8 cellular contexts compared by ENCODE assay signal in the genomic region with DNA sequence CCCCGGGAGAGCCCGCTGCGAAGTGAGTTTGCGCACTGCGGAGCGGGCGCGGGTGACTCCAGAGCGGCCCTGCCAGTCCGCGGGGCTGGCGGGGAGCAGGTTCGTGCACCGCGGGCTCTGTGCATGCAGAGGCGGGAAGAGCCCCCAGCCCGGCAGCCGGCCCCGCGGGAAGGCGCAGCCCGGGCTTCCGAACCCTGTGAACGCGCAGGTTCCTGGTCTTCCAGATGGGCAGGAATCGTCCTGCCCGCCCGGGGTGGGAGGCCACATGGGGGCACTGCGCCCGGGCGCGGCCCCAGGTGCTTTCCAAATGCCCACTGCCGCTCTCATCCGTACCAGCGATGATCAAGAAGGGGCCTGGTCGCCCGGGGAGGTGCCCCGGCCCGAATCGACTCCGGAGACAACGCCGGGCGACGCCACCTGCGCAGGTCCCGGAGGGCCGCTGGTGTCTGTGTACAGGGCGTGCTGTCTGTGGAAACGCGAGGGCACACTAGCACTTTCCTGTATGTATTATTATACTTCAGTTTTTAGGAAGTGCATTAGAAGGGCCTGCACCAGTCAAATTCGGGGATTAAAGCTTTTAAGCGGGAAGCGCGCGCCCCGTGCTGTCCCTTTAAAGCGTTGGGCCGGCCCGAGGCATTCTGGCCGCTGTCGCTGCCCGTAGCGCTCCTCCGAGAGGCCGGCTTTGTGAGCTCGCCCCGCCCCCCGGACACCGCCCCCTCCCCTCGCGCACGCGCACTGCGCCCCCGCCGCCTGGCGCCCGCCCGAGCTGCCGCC.
DNase-seq lines count a peak whose midpoint lies in the region; ATAC-seq and TF ChIP-seq lines count a peak whose summit lies in the region.

A gene (plus strand): TSS at position 740 of the 774 bp plus-strand sequence. CDS start 3,796 bp downstream, outside the sequence.

- H3K4me1 ChIP-seq in effector memory CD4-positive, alpha-beta T cell (ENCODE audit: control insufficient read depth, insufficient read depth, low read length, poor library complexity, severe bottlenecking) = peaks cover 17% of the 10 kb centered on the region

- no peaks in the 10 kb centered on the region for H3K27me3 ChIP-seq in HL-60 (ENCODE audit: insufficient read depth, poor library complexity, severe bottlenecking)
- H3K27me3 ChIP-seq in effector memory CD4-positive, alpha-beta T cell (replicated peaks; ENCODE audit: control insufficient read depth, insufficient read depth, low read length, poor library complexity, severe bottlenecking) = no peaks in the 10 kb centered on the region

- H3K9me3 ChIP-seq in effector memory CD4-positive, alpha-beta T cell (ENCODE audit: control insufficient read depth, low read length) = no peaks in the 10 kb centered on the region

- peak; percentile 47 for ATAC-seq in GM19328 (IDR thresholded peaks at IDR 0.05; ENCODE audit: unreplicated experiment)

- peaks cover 8% of the 10 kb centered on the region for H3K36me3 ChIP-seq in effector memory CD4-positive, alpha-beta T cell (ENCODE audit: control insufficient read depth, insufficient read depth, low read length)

- peak within 1 kb of the TSS; percentile 94 for H3K4me3 ChIP-seq in HL-60 (replicated peaks; ENCODE audit: insufficient read depth, low read length)
- peak within 1 kb of the TSS; percentile 77 for H3K4me3 ChIP-seq in effector memory CD4-positive, alpha-beta T cell (ENCODE audit: insufficient read depth, low read depth, low read length, poor library complexity, severe bottlenecking)

- no peak for TF ChIP-seq CTCF in C4-2B (conservative IDR thresholded peaks at IDR 0.05)
- no peak for TF ChIP-seq CTCF in HL-60 (IDR thresholded peaks at IDR 0.05; ENCODE audit: insufficient read depth, low read length)

- peak within 1 kb of the TSS; percentile 99 for H3K27ac ChIP-seq in C4-2B
- peak within 1 kb of the TSS; percentile 99 for H3K27ac ChIP-seq in HL-60 (replicated peaks)
- H3K27ac ChIP-seq in effector memory CD4-positive, alpha-beta T cell (ENCODE audit: insufficient read depth, low read length, poor library complexity, severe bottlenecking) = peak within 1 kb of the TSS; percentile 83

- DNase-seq in HL-60 (ENCODE audit: low read depth in 1 of 2, low spot score in 1 of 2) (peak; percentile 70 to 91), NOMO-1 treated with dmso at 0.1 percent for 144 hours (lab: John Stamatoyannopoulos, UW; ENCODE audit: unreplicated experiment) (peak; percentile 71), medulla oblongata (ENCODE audit: extremely low spot score) (peak; percentile 92)
- DNase-seq in activated CD8-positive, alpha-beta memory T cell treated with anti-CD3 and anti-CD28 coated beads for 4 hours (ENCODE audit: low read depth in 2 of 2) = peak; percentile 81 to 84
- peak; percentile 83 to 89 (median 87) for DNase-seq in effector memory CD4-positive, alpha-beta T cell
- DNase-seq in stimulated activated CD4-positive, alpha-beta T cell treated with anti-CD3 and anti-CD28 coated beads, TNF-alpha, amount 100 ng/mL, for 4 hours (ENCODE audit: low read depth in 3 of 3) = peak; percentile 79 to 90 (median 88)

Comparison
In these comparisons a context has a peak if more than half of its experiments do, and no peak if none do; other contexts are left out.
1. Peak in every context shown above with its lines: DNase-seq, ATAC-seq, H3K4me3 ChIP-seq and H3K27ac ChIP-seq.